Comparison of ENCODE assay signal across 19 cellular contexts in genomic region chr9:133063500-133064231, GRCh38. TPM values are rescaled to one million over a fixed set of nuclear protein-coding genes. Genes with fewer than 3 reads are reported as not detected.
DNase-seq lines count a peak whose midpoint lies in the region; ATAC-seq and TF ChIP-seq lines count a peak whose summit lies in the region.
"Had no signal": no experiment of that assay in that cellular context is flagged by ENCODE, and none has a peak within 500 bp of the region (broad histone marks: within the 10 kb centered on the region; RNA-seq: fewer than 3 reads in every experiment).

No MANE protein-coding gene starts in this region.

- 0 out of 2 replicates have a peak, but pooled peaks cover under 1% of the 10 kb centered on the region for H3K36me3 ChIP-seq in BLaER1
- H3K36me3 ChIP-seq in GM06990 (ENCODE audit: control insufficient read depth, insufficient read depth, low read length), result no peaks in the 10 kb centered on the region; the same call in 1 of the 2 replicates
- H3K36me3 ChIP-seq in osteoblast (ENCODE audit: insufficient read depth, low read length), result no peaks in the 10 kb centered on the region
- H3K36me3 ChIP-seq: SJSA1 had no signal

- no peaks in the 10 kb centered on the region for H3K9me3 Mint-ChIP-seq in activated naive CD8-positive, alpha-beta T cell treated with anti-CD3 and anti-CD28 coated beads, Interleukin-2, amount 50 U/mL, for 24 hours
- H3K9me3 Mint-ChIP-seq: CD8-positive, alpha-beta T cell; GM23338 had no signal

- H3K4me3 Mint-ChIP-seq in activated naive CD8-positive, alpha-beta T cell treated with anti-CD3 and anti-CD28 coated beads, Interleukin-2, amount 50 U/mL, for 24 hours, result no peak overlapping the region
- H3K4me3 Mint-ChIP-seq: CD8-positive, alpha-beta T cell; GM23338 had no signal

- no peak for ATAC-seq in activated naive CD8-positive, alpha-beta T cell treated with anti-CD3 and anti-CD28 coated beads, Interleukin-2, amount 50 U/mL, for 24 hours
- ATAC-seq: CD8-positive, alpha-beta T cell; GM23338; Panc1 had no signal

- no peaks in the 10 kb centered on the region for H3K27me3 Mint-ChIP-seq in activated naive CD8-positive, alpha-beta T cell treated with anti-CD3 and anti-CD28 coated beads, Interleukin-2, amount 50 U/mL, for 24 hours

- peaks cover 5% of the 10 kb centered on the region for H3K36me3 Mint-ChIP-seq in activated naive CD8-positive, alpha-beta T cell treated with anti-CD3 and anti-CD28 coated beads, Interleukin-2, amount 50 U/mL, for 24 hours (ENCODE audit: low read depth)

- peaks cover 22% of the 10 kb centered on the region for H3K4me1 Mint-ChIP-seq in activated naive CD8-positive, alpha-beta T cell treated with anti-CD3 and anti-CD28 coated beads, Interleukin-2, amount 50 U/mL, for 24 hours

- H3K4me2 ChIP-seq in BLaER1, result peak overlapping the region; percentile 81
- H3K4me2 ChIP-seq in osteoblast (ENCODE audit: insufficient read depth, low read length), result no peak overlapping the region
- H3K4me2 ChIP-seq: GM23338 had no signal

- no peaks in the 10 kb centered on the region for H3K27me3 ChIP-seq in BLaER1
- no peaks in the 10 kb centered on the region for H3K27me3 ChIP-seq in GM06990 (replicated peaks; ENCODE audit: control insufficient read depth, insufficient read depth, low read length)
- no peaks in the 10 kb centered on the region for H3K27me3 ChIP-seq in osteoblast (ENCODE audit: insufficient read depth, low read length)
- H3K27me3 ChIP-seq: SJSA1 had no signal

- peak; percentile 3 for TF ChIP-seq CTCF in GM06990 (IDR thresholded peaks at IDR 0.05; ENCODE audit: insufficient read depth, low read length, poor library complexity, severe bottlenecking)
- TF ChIP-seq CTCF in osteoblast (IDR thresholded peaks at IDR 0.05; ENCODE audit: extremely low read depth, low read depth, low read length), result no peak

- H3K27ac ChIP-seq in BLaER1, result peak overlapping the region; percentile 30; the same call in 1 of the 2 replicates
- no peak overlapping the region for H3K27ac ChIP-seq in osteoblast (ENCODE audit: low read depth, low read length)
- H3K27ac ChIP-seq: SJSA1 had no signal

- H3K9me3 ChIP-seq in BLaER1 (no peaks in the 10 kb centered on the region), osteoblast (ENCODE audit: low read depth, low read length) (no peaks in the 10 kb centered on the region)
- H3K9me3 ChIP-seq: SJSA1 had no signal

- H4K20me1 ChIP-seq in BLaER1 (peaks cover 19% of the 10 kb centered on the region; the same call in 1 of the 2 replicates), osteoblast (ENCODE audit: insufficient read depth, low read length) (no peaks in the 10 kb centered on the region)

- H3K79me2 ChIP-seq in osteoblast (ENCODE audit: insufficient read depth, low read length), result no peaks in the 10 kb centered on the region

- H2AFZ ChIP-seq in osteoblast (ENCODE audit: low read length), result no peak overlapping the region
- H2AFZ ChIP-seq: GM23338 had no signal

- DNase-seq in GM06990 (ENCODE audit: extremely low read depth, insufficient read length) (no peak), cerebellum (ENCODE audit: low spot score) (peak; percentile 27), osteoblast (ENCODE audit: insufficient read length, low spot score, missing footprints) (peak; percentile 67), HK-2 (ENCODE audit: unreplicated experiment) (no peak), LoVo (ENCODE audit: low spot score) (no peak)
- DNase-seq in activated naive CD8-positive, alpha-beta T cell treated with anti-CD3 and anti-CD28 coated beads, Interleukin-2, amount 50 U/mL, for 24 hours, result no peak
- DNase-seq: Calu3; CD8-positive, alpha-beta T cell; DMS53; MM.1S; NCI-H1092; NCI-H1436 treated with DMSO at 0.1 percent for 48 hours; NCI-H2029; NCI-H2171; NCI-H526 had no signal

- H3K4me3 ChIP-seq in BLaER1, result no peak overlapping the region
- H3K4me3 ChIP-seq in GM06990 (replicated peaks; ENCODE audit: low read depth, low read length), result no peak overlapping the region
- no peak overlapping the region for H3K4me3 ChIP-seq in osteoblast (ENCODE audit: insufficient read depth, low read length)
- H3K4me3 ChIP-seq: GM23338, SJSA1 had no signal

- H3K4me1 ChIP-seq in BLaER1 (peaks cover 57% of the 10 kb centered on the region), osteoblast (ENCODE audit: insufficient read depth, low read length) (no peaks in the 10 kb centered on the region)
- H3K4me1 ChIP-seq: SJSA1 had no signal

- H3K9ac ChIP-seq in BLaER1, result 0 out of 2 replicates have a peak overlapping the region, but pooled peaks have one; percentile 4

- no peak overlapping the region for H3K27ac Mint-ChIP-seq in activated naive CD8-positive, alpha-beta T cell treated with anti-CD3 and anti-CD28 coated beads, Interleukin-2, amount 50 U/mL, for 24 hours
- H3K27ac Mint-ChIP-seq: CD8-positive, alpha-beta T cell; GM23338 had no signal

RNA-seq across cellular contexts. Expression of gene CEL, which starts 1.9 kb away (rescaled TPM):
- total RNA-seq in cerebellum (0.73 TPM), osteoblast (under 0.01 TPM in 1 of 2 replicates, not detected in the other)

RNA-seq across cellular contexts. Expression of gene GTF3C5, which starts 32.9 kb away (rescaled TPM):
- 26.5 TPM for total RNA-seq in cerebellum
- total RNA-seq in osteoblast, result 31.8 and 41.3 TPM in 2 replicates

RNA-seq across cellular contexts. Expression of gene RALGDS, which starts 57.4 kb away (rescaled TPM):
- total RNA-seq in cerebellum (83.9 TPM), osteoblast (11.2 and 12.7 TPM in 2 replicates)

Comparison
In these comparisons a context has a peak if more than half of its experiments do, and no peak if none do; other contexts are left out.
1. DNase-seq: peak in cerebellum (single experiment) and osteoblast (single experiment); none in GM06990 (single experiment), HK-2 (single experiment), activated naive CD8-positive, alpha-beta T cell treated with anti-CD3 and anti-CD28 coated beads, Interleukin-2, amount 50 U/mL, for 24 hours (single experiment) and LoVo (single experiment).